In genomic region chr10:103877861-103878260, GRCh38 we compare ENCODE assay signal across 24 cellular contexts.
"Had no signal": no experiment of that assay in that cellular context is flagged by ENCODE, and none has a peak within 500 bp of the region (broad histone marks: within the 10 kb centered on the region; RNA-seq: fewer than 3 reads in every experiment).

No MANE protein-coding gene starts in this region.

- H3K4me3 Mint-ChIP-seq: activated naive CD4-positive, alpha-beta T cell treated with anti-CD3 and anti-CD28 coated beads, Interleukin-2, amount 50 U/mL, for 24 hours; activated T-cell treated with anti-CD3 and anti-CD28 coated beads, Interleukin-2, amount 50 U/mL, for 4 hours; activated T-helper 17 cell treated with anti-CD3 and anti-CD28 coated beads, Interleukin-2, amount 50 U/mL, for 72 hours; central memory CD8-positive, alpha-beta T cell; immature natural killer cell; natural killer cell treated with Interleukin-12 subunit alpha and Interleukin-12 subunit beta and Interleukin-15 and Interleukin-18, amount 100 ng/mL, for 72 hours; stimulated activated naive CD8-positive, alpha-beta T cell treated with anti-CD3 and anti-CD28 coated beads, Interleukin-15, Interleukin-2, amounts not matched to agents 100 ng/mL and 50 ng/mL, for 24 hours; T-helper 1 cell treated with Interleukin-12 subunit alpha and Interleukin-12 subunit beta and Interleukin-4 antibody, amounts not matched to agents 30 μg/mL and 1 μg/mL, for 36 hours had no signal

- H3K27ac ChIP-seq: coronary artery, left lung, lower lobe of right lung, right lobe of liver, transverse colon, VCaP had no signal

- ATAC-seq: activated T-cell treated with anti-CD3 and anti-CD28 coated beads, Interleukin-2, amount 50 U/mL, for 4 hours; activated T-helper 17 cell treated with anti-CD3 and anti-CD28 coated beads, Interleukin-2, amount 50 U/mL, for 72 hours; left lung; lower lobe of right lung; mucosa of descending colon; natural killer cell treated with Interleukin-12 subunit alpha and Interleukin-12 subunit beta and Interleukin-15 and Interleukin-18, amount 100 ng/mL, for 72 hours; right lobe of liver had no signal

- DNase-seq: activated CD4-positive, alpha-beta T cell treated with anti-CD3 and anti-CD28 coated beads for 4 hours; activated CD4-positive, alpha-beta T cell treated with anti-CD3 and anti-CD28 coated beads, Interleukin-2, amount 50 U/mL, for 4 hours; activated CD8-positive, alpha-beta memory T cell treated with anti-CD3 and anti-CD28 coated beads, Interleukin-2, amount 50 U/mL, for 4 hours; activated T-cell treated with anti-CD3 and anti-CD28 coated beads, Interleukin-2, amount 50 U/mL, for 4 hours; effector memory CD4-positive, alpha-beta T cell; head of caudate nucleus; immature natural killer cell; left lung; lower lobe of right lung; mucosa of descending colon; right lobe of liver; SK-N-SH; stimulated activated CD4-positive, alpha-beta T cell treated with anti-CD3 and anti-CD28 coated beads, Interleukin-2, amount 100 ng/mL, for 48 hours; SW 1271; T-helper 9 cell; transverse colon had no signal

- H3K9me3 Mint-ChIP-seq: activated naive CD4-positive, alpha-beta T cell treated with anti-CD3 and anti-CD28 coated beads, Interleukin-2, amount 50 U/mL, for 24 hours; activated T-cell treated with anti-CD3 and anti-CD28 coated beads, Interleukin-2, amount 50 U/mL, for 4 hours; activated T-helper 17 cell treated with anti-CD3 and anti-CD28 coated beads, Interleukin-2, amount 50 U/mL, for 72 hours; central memory CD8-positive, alpha-beta T cell; immature natural killer cell; natural killer cell treated with Interleukin-12 subunit alpha and Interleukin-12 subunit beta and Interleukin-15 and Interleukin-18, amount 100 ng/mL, for 72 hours; stimulated activated naive CD8-positive, alpha-beta T cell treated with anti-CD3 and anti-CD28 coated beads, Interleukin-15, Interleukin-2, amounts not matched to agents 100 ng/mL and 50 ng/mL, for 24 hours; T-helper 1 cell treated with Interleukin-12 subunit alpha and Interleukin-12 subunit beta and Interleukin-4 antibody, amounts not matched to agents 30 μg/mL and 1 μg/mL, for 36 hours had no signal

- H3K27me3 Mint-ChIP-seq: activated naive CD4-positive, alpha-beta T cell treated with anti-CD3 and anti-CD28 coated beads, Interleukin-2, amount 50 U/mL, for 24 hours; activated T-helper 17 cell treated with anti-CD3 and anti-CD28 coated beads, Interleukin-2, amount 50 U/mL, for 72 hours; central memory CD8-positive, alpha-beta T cell; natural killer cell treated with Interleukin-12 subunit alpha and Interleukin-12 subunit beta and Interleukin-15 and Interleukin-18, amount 100 ng/mL, for 72 hours; stimulated activated naive CD8-positive, alpha-beta T cell treated with anti-CD3 and anti-CD28 coated beads, Interleukin-15, Interleukin-2, amounts not matched to agents 100 ng/mL and 50 ng/mL, for 24 hours had no signal

- H3K4me1 Mint-ChIP-seq: activated naive CD4-positive, alpha-beta T cell treated with anti-CD3 and anti-CD28 coated beads, Interleukin-2, amount 50 U/mL, for 24 hours; activated T-helper 17 cell treated with anti-CD3 and anti-CD28 coated beads, Interleukin-2, amount 50 U/mL, for 72 hours had no signal

- H3K27ac Mint-ChIP-seq: activated naive CD4-positive, alpha-beta T cell treated with anti-CD3 and anti-CD28 coated beads, Interleukin-2, amount 50 U/mL, for 24 hours; stimulated activated naive CD8-positive, alpha-beta T cell treated with anti-CD3 and anti-CD28 coated beads, Interleukin-15, Interleukin-2, amounts not matched to agents 100 ng/mL and 50 ng/mL, for 24 hours; T-helper 1 cell treated with Interleukin-12 subunit alpha and Interleukin-12 subunit beta and Interleukin-4 antibody, amounts not matched to agents 30 μg/mL and 1 μg/mL, for 36 hours had no signal
